In genomic region chrX:46838482-46838857, GRCh38 we compare ENCODE assay signal across 8 cellular contexts. TPM values are rescaled to one million over a fixed set of nuclear protein-coding genes. Genes with fewer than 3 reads are reported as not detected.
DNase-seq lines count a peak whose midpoint lies in the region; ATAC-seq, FAIRE-seq and TF ChIP-seq lines count a peak whose summit lies in the region.

No MANE protein-coding gene starts in this region.

- H3K4ac ChIP-seq in mesendoderm (ENCODE audit: low read depth, low read length), result no peak overlapping the region

- no peak for TF ChIP-seq CTCF in A673 (conservative IDR thresholded peaks at IDR 0.05; ENCODE audit: low read depth, low read length)
- no peak for TF ChIP-seq CTCF in HFF-Myc (IDR thresholded peaks at IDR 0.05; ENCODE audit: low read depth, low read length, missing control alignments)
- TF ChIP-seq CTCF in astrocyte (IDR thresholded peaks at IDR 0.05; ENCODE audit: insufficient read depth, low read depth, low read length), result no peak
- no peak for TF ChIP-seq CTCF in lower lobe of right lung (IDR thresholded peaks at IDR 0.05)

- BruUV-seq in A673 (replicated peaks; lab: Mats Ljungman, UMichigan), result no TSS peak

- no peak overlapping the region for H4K8ac ChIP-seq in mesendoderm (ENCODE audit: low read depth, low read length)

- CTCF ChIA-PET in A673 (lab: Charles Lee), result interaction anchor here (1.0 kb wide), 1 partner anchor 65 kb away, joined by 3 read pairs; no protein-coding TSS in a partner anchor

- no CpG with 5 or more reads among the region's 1 CpG for WGBS in mesendoderm (ENCODE audit: extremely low coverage, insufficient coverage, low lambda C conversion rate)

- H3K4me2 ChIP-seq in astrocyte (ENCODE audit: low read length) (peak overlapping the region; percentile 86), mesendoderm (ENCODE audit: low read length) (no peak overlapping the region)

- peak overlapping the region; percentile 82 for H3K27ac ChIP-seq in A673 (ENCODE audit: low read depth, low read length, poor library complexity, severe bottlenecking)
- H3K27ac ChIP-seq in astrocyte (ENCODE audit: low read depth, low read length), result peak overlapping the region; percentile 90
- peak overlapping the region; percentile 94 for H3K27ac ChIP-seq in lower lobe of right lung
- no peak overlapping the region for H3K27ac ChIP-seq in mesendoderm (ENCODE audit: low read depth, low read length)

- intact Hi-C loops in A673 (cut with micrococcal nuclease; ENCODE audit: unreplicated experiment), result loop anchor here (5.0 kb wide), 1 partner anchor 64 kb away; no protein-coding TSS in a partner anchor
- intact Hi-C loops in lower lobe of right lung (cut with DNase I), result no loop called here

- H3K36me3 Mint-ChIP-seq in astrocyte (ENCODE audit: low read depth, unreplicated experiment), result no peaks in the 10 kb centered on the region

- H4K20me1 ChIP-seq in astrocyte (ENCODE audit: insufficient read depth, low read length), result no peaks in the 10 kb centered on the region

- no peak overlapping the region for H3K23ac ChIP-seq in mesendoderm (ENCODE audit: low read length)

- H3K4me3 ChIP-seq in A673 (ENCODE audit: low read depth, low read length, poor library complexity, severe bottlenecking) (peak overlapping the region; percentile 87), HFF-Myc (replicated peaks; ENCODE audit: low read depth, low read length) (peak overlapping the region; percentile 74), astrocyte (ENCODE audit: insufficient read depth, low read depth, low read length) (peak overlapping the region; percentile 96), lower lobe of right lung (peak overlapping the region; percentile 78), mesendoderm (ENCODE audit: low read length) (no peak overlapping the region)

- H3K27me3 ChIP-seq in A673 (replicated peaks; ENCODE audit: insufficient read depth, low read depth, low read length, poor library complexity) (no peaks in the 10 kb centered on the region), astrocyte (ENCODE audit: insufficient read depth, low read length) (no peaks in the 10 kb centered on the region), lower lobe of right lung (ENCODE audit: low read depth) (no peaks in the 10 kb centered on the region), mesendoderm (ENCODE audit: insufficient read depth, low read length, poor library complexity) (no peaks in the 10 kb centered on the region)

- H3K4me3 Mint-ChIP-seq in astrocyte (ENCODE audit: unreplicated experiment), result peak overlapping the region; percentile 98

- ATAC-seq in lower lobe of right lung (no peak), GM19324 (IDR thresholded peaks at IDR 0.05; ENCODE audit: low FRiP score, unreplicated experiment) (no peak)

- peaks cover 56% of the 10 kb centered on the region for H3K79me2 ChIP-seq in astrocyte (ENCODE audit: insufficient read depth, low read length)
- no peaks in the 10 kb centered on the region for H3K79me2 ChIP-seq in mesendoderm (ENCODE audit: control insufficient read depth, insufficient read depth, low read length)

- no peaks in the 10 kb centered on the region for H3K79me1 ChIP-seq in mesendoderm (ENCODE audit: low read length)

- peaks cover 5% of the 10 kb centered on the region for H3K4me1 Mint-ChIP-seq in astrocyte (ENCODE audit: low read depth, unreplicated experiment)

- no peak overlapping the region for H2AK5ac ChIP-seq in mesendoderm (ENCODE audit: low read length)

- H3K9me3 ChIP-seq in A673 (ENCODE audit: low read depth, low read length, poor library complexity, severe bottlenecking), result no peaks in the 10 kb centered on the region
- H3K9me3 ChIP-seq in astrocyte (ENCODE audit: insufficient read depth, low read depth, low read length), result no peaks in the 10 kb centered on the region
- H3K9me3 ChIP-seq in lower lobe of right lung, result no peaks in the 10 kb centered on the region

- no peak for DNase-seq in A673 (ENCODE audit: low spot score)
- DNase-seq in HFF-Myc (ENCODE audit: extremely low read depth, low read depth), result no peak
- DNase-seq in astrocyte (ENCODE audit: low read depth), result no peak
- no peak for DNase-seq in lower lobe of right lung
- no peak for DNase-seq in NCI-H774 (lab: John Stamatoyannopoulos, UW)
- no peak for DNase-seq in DMS153 treated with DMSO at 0.1 percent for 48 hours (lab: John Stamatoyannopoulos, UW; ENCODE audit: unreplicated experiment)
- DNase-seq in mesendoderm, result no peak

- no peak overlapping the region for H2AFZ ChIP-seq in astrocyte (ENCODE audit: low read depth, low read length)

- no peaks in the 10 kb centered on the region for H3K9me3 Mint-ChIP-seq in astrocyte (ENCODE audit: unreplicated experiment)

- no peak overlapping the region for H3K18ac ChIP-seq in mesendoderm (ENCODE audit: low read length)

- peak overlapping the region; percentile 34 for H3K27ac Mint-ChIP-seq in astrocyte (ENCODE audit: unreplicated experiment)

- H3K27me3 Mint-ChIP-seq in astrocyte (ENCODE audit: low read depth, unreplicated experiment), result no peaks in the 10 kb centered on the region

- no peak overlapping the region for H2BK120ac ChIP-seq in mesendoderm (ENCODE audit: low read depth, low read length)

- no peak overlapping the region for H3K56ac ChIP-seq in mesendoderm (ENCODE audit: low read length)

- no peak overlapping the region for H2BK5ac ChIP-seq in mesendoderm (ENCODE audit: low read length)

- H3K9ac ChIP-seq in astrocyte (ENCODE audit: low read length) (peak overlapping the region; percentile 98), mesendoderm (ENCODE audit: low read length) (no peak overlapping the region)

- POLR2A ChIA-PET in A673 (lab: Charles Lee; ENCODE audit: low non-redundant PET), result no interaction called here

- H4K5ac ChIP-seq in mesendoderm (ENCODE audit: low read length), result no peak overlapping the region

- FAIRE-seq in astrocyte (lab: Jason Lieb, UNC), result peak; percentile 73

- H3K4me1 ChIP-seq in A673 (ENCODE audit: insufficient read depth, low read length, poor library complexity, severe bottlenecking) (no peaks in the 10 kb centered on the region), astrocyte (ENCODE audit: insufficient read depth, low read length) (peaks cover 14% of the 10 kb centered on the region), lower lobe of right lung (peaks cover 29% of the 10 kb centered on the region), mesendoderm (ENCODE audit: control insufficient read depth, low read depth, low read length) (no peaks in the 10 kb centered on the region)

- no peak overlapping the region for H2BK15ac ChIP-seq in mesendoderm (replicated peaks; ENCODE audit: low read depth)

- H3K36me3 ChIP-seq in A673 (ENCODE audit: insufficient read depth, low read length, poor library complexity, severe bottlenecking) (no peaks in the 10 kb centered on the region), astrocyte (ENCODE audit: insufficient read depth, low read length) (peaks cover 2% of the 10 kb centered on the region), lower lobe of right lung (no peaks in the 10 kb centered on the region), mesendoderm (ENCODE audit: control insufficient read depth, insufficient read depth, low read length) (no peaks in the 10 kb centered on the region)

RNA-seq across cellular contexts. Expression of gene RP2, which starts 1.6 kb away (rescaled TPM):
- total RNA-seq in A673 (2021) (21.5 and 24.7 TPM in 2 replicates), astrocyte (18.5 and 20.5 TPM in 2 replicates), lower lobe of right lung (16.8 TPM)
- polyA plus RNA-seq in mesendoderm (2013, experiment 1 of 2), result 4.6 TPM
- polyA plus RNA-seq in mesendoderm (2013, experiment 2 of 2), result 5.4 TPM
